9 cellular contexts compared by ENCODE assay signal in genomic region chr10:74898201-74898976, GRCh38.
DNase-seq lines count a peak whose midpoint lies in the region; ATAC-seq, FAIRE-seq and TF ChIP-seq lines count a peak whose summit lies in the region.
"Had no signal": no experiment of that assay in that cellular context is flagged by ENCODE, and none has a peak within 500 bp of the region (broad histone marks: within the 10 kb centered on the region; RNA-seq: fewer than 3 reads in every experiment).

No MANE protein-coding gene starts in this region.

- peak overlapping the region; percentile 57 for H3K4me2 ChIP-seq in A549
- no peak overlapping the region for H3K4me2 ChIP-seq in neuronal stem cell (ENCODE audit: insufficient read depth, low read length, poor library complexity, severe bottlenecking)

- H3K4me3 Mint-ChIP-seq in activated naive CD8-positive, alpha-beta T cell treated with anti-CD3 and anti-CD28 coated beads, Interleukin-2, amount 10 ng/mL, durations not matched to agents 7 days and 5 days, result peak overlapping the region; percentile 25

- H3K18ac ChIP-seq in neuronal stem cell (ENCODE audit: low read length), result no peak overlapping the region

- POLR2A ChIA-PET in A549 (lab: Yijun Ruan, JAX), result interaction anchor here (0.9 kb wide), 1 partner anchor 72 kb away, joined by 7 read pairs; no protein-coding TSS in a partner anchor
- POLR2A ChIA-PET in activated naive CD8-positive, alpha-beta T cell treated with anti-CD3 and anti-CD28 coated beads, Interleukin-2, amount 10 ng/mL, durations not matched to agents 7 days and 5 days (lab: Charles Lee), result interaction anchor here (0.7 to 1.5 kb wide), 4 partner anchors 14 to 219 kb away, joined by 3 to 6 read pairs (median 4); partner anchors contain the start of gene KAT6B

- 84% methylated on average over 4 of the region's 4 CpGs for WGBS in A549 (ENCODE audit: missing lambda C conversion rate)
- WGBS in neuronal stem cell (ENCODE audit: extremely low coverage in 2 of 2, insufficient read length in 2 of 2, insufficient replicate concordance in 1 of 2), 2 donors, result no CpG with 5 or more reads among the region's 4 CpGs

- H3K9me3 Mint-ChIP-seq in activated naive CD8-positive, alpha-beta T cell treated with anti-CD3 and anti-CD28 coated beads, Interleukin-2, amount 10 ng/mL, durations not matched to agents 7 days and 5 days, result no peaks in the 10 kb centered on the region

- H2BK12ac ChIP-seq in neuronal stem cell (ENCODE audit: low read length), result no peak overlapping the region

- no peak overlapping the region for H2BK120ac ChIP-seq in neuronal stem cell (ENCODE audit: low read depth, low read length)

- no peak overlapping the region for H3K14ac ChIP-seq in neuronal stem cell (ENCODE audit: low read length)

- FAIRE-seq in A549 (lab: Jason Lieb, UNC) (no peak), GM19239 (lab: Jason Lieb, UNC) (peak; percentile 28)

- TF ChIP-seq POLR2A in A549 (IDR thresholded peaks at IDR 0.05; ENCODE audit: low read length), result no peak

- H3K79me1 ChIP-seq in neuronal stem cell (ENCODE audit: low read depth, low read length), result no peaks in the 10 kb centered on the region

- H3K27ac ChIP-seq in A549, result peak overlapping the region; percentile 42 to 52; a peak in 5 of 6 replicates
- H3K27ac ChIP-seq in caudate nucleus (ENCODE audit: low read depth, low read length), result no peak overlapping the region
- no peak overlapping the region for H3K27ac ChIP-seq in neuronal stem cell (replicated peaks; ENCODE audit: low read length)

- peaks cover 38% of the 10 kb centered on the region for H3K4me1 Mint-ChIP-seq in activated naive CD8-positive, alpha-beta T cell treated with anti-CD3 and anti-CD28 coated beads, Interleukin-2, amount 10 ng/mL, durations not matched to agents 7 days and 5 days

- no peak for TF ChIP-seq CTCF in A549 (IDR thresholded peaks at IDR 0.05)

- no peak overlapping the region for H3K4me3 ChIP-seq in A549
- H3K4me3 ChIP-seq in neuronal stem cell (ENCODE audit: low read length in 2 of 2), result no peak overlapping the region

- no peaks in the 10 kb centered on the region for H3K27me3 Mint-ChIP-seq in activated naive CD8-positive, alpha-beta T cell treated with anti-CD3 and anti-CD28 coated beads, Interleukin-2, amount 10 ng/mL, durations not matched to agents 7 days and 5 days

- H3K27me3 ChIP-seq in neuronal stem cell (ENCODE audit: control insufficient read depth in 3 of 3, insufficient read depth in 3 of 3, low read depth in 1 of 3, low read length in 3 of 3), result no peaks in the 10 kb centered on the region

- peaks cover 22% of the 10 kb centered on the region for H3K4me1 ChIP-seq in A549
- peaks cover 0 to 10% of the 10 kb centered on the region in 2 donors for H3K4me1 ChIP-seq in neuronal stem cell (ENCODE audit: control insufficient read depth in 2 of 2, insufficient read depth in 1 of 2, low read depth in 1 of 2, low read length in 2 of 2)

- no peak overlapping the region for H3K23ac ChIP-seq in neuronal stem cell (ENCODE audit: low read depth, low read length, poor library complexity)

- no peak overlapping the region for H2BK5ac ChIP-seq in neuronal stem cell (ENCODE audit: low read length)

- no peak overlapping the region for H2AFZ ChIP-seq in neuronal stem cell (ENCODE audit: low read length)

- H3K27ac Mint-ChIP-seq in activated naive CD8-positive, alpha-beta T cell treated with anti-CD3 and anti-CD28 coated beads, Interleukin-2, amount 10 ng/mL, durations not matched to agents 7 days and 5 days, result peak overlapping the region; percentile 74

- H3K9me3 ChIP-seq in A549, result no peaks in the 10 kb centered on the region
- peaks cover 0 to 2% of the 10 kb centered on the region in 2 donors for H3K9me3 ChIP-seq in neuronal stem cell (replicated peaks in 1 of 2; ENCODE audit: control insufficient read depth in 2 of 2, insufficient read depth in 1 of 2, low read depth in 1 of 2, low read length in 2 of 2)

- no peak for TF ChIP-seq RAD21 in A549 (conservative IDR thresholded peaks at IDR 0.05 in 1 of 2, IDR thresholded peaks at IDR 0.05 in 1 of 2)

- H3K4ac ChIP-seq in neuronal stem cell (ENCODE audit: low read length), result no peak overlapping the region

- CTCF ChIA-PET in A549 (lab: Yijun Ruan, JAX), result no interaction called here

- H4K91ac ChIP-seq in neuronal stem cell (ENCODE audit: low read depth, low read length, poor library complexity), result no peak overlapping the region

- H3K36me3 ChIP-seq in neuronal stem cell (replicated peaks in 1 of 2; ENCODE audit: control insufficient read depth in 2 of 2, insufficient read depth in 2 of 2, low read length in 2 of 2), result no peaks in the 10 kb centered on the region

- no peak overlapping the region for H3K9ac ChIP-seq in neuronal stem cell (ENCODE audit: low read depth, low read length, poor library complexity)

- peaks cover 13% of the 10 kb centered on the region for H3K36me3 Mint-ChIP-seq in activated naive CD8-positive, alpha-beta T cell treated with anti-CD3 and anti-CD28 coated beads, Interleukin-2, amount 10 ng/mL, durations not matched to agents 7 days and 5 days

- peak; percentile 84 to 89 for ATAC-seq in A549
- peak; percentile 68 for ATAC-seq in HG03342 (IDR thresholded peaks at IDR 0.05; ENCODE audit: unreplicated experiment)
- ATAC-seq in activated naive CD8-positive, alpha-beta T cell treated with anti-CD3 and anti-CD28 coated beads, Interleukin-2, amount 10 ng/mL, durations not matched to agents 7 days and 5 days (ENCODE audit: low read depth), result peak; percentile 78
- ATAC-seq: SK-N-SH treated with all-trans-retinoic acid at 6 μM for 48 hours had no signal

- DNase-seq in A549 (ENCODE audit: low read depth in 1 of 2, low spot score in 1 of 2), result peak in 1 of 2 experiments; percentile 36
- DNase-seq in GM19239 (ENCODE audit: insufficient read length, low spot score), result no peak
- no peak for DNase-seq in activated naive CD8-positive, alpha-beta T cell treated with anti-CD3 and anti-CD28 coated beads, Interleukin-2, amount 10 ng/mL, durations not matched to agents 7 days and 5 days
- no peak for DNase-seq in caudate nucleus (lab: John Stamatoyannopoulos, UW)
- no peak for DNase-seq in NCI-H748 (lab: John Stamatoyannopoulos, UW; ENCODE audit: unreplicated experiment)
- no peak for DNase-seq in neuronal stem cell (ENCODE audit: low spot score)
- no peak for DNase-seq in NCI-H1092 treated with DMSO at 0.1 percent for 48 hours (lab: John Stamatoyannopoulos, UW)

- no peak for TF ChIP-seq EP300 in A549 (IDR thresholded peaks at IDR 0.05)

- H4K8ac ChIP-seq in neuronal stem cell (ENCODE audit: low read depth, low read length), result no peak overlapping the region

- H2BK15ac ChIP-seq in neuronal stem cell (ENCODE audit: low read length), result no peak overlapping the region

- H2AK5ac ChIP-seq in neuronal stem cell (ENCODE audit: low read depth, low read length), result no peak overlapping the region

TF ChIP-seq in A549, 52 proteins besides CTCF, POLR2A, EP300 and RAD21:
- TF ChIP-seq ZC3H11A (IDR thresholded peaks at IDR 0.05) (no peak), HEYL (CRISPR knock-in tag; IDR thresholded peaks at IDR 0.05) (no peak), MAFK (IDR thresholded peaks at IDR 0.05; ENCODE audit: partially characterized antibody) (no peak), FOSL2 (IDR thresholded peaks at IDR 0.05) (no peak), FOSL2 (CRISPR knock-in tag; IDR thresholded peaks at IDR 0.05) (peak; percentile 26; the same call in 1 of the 2 replicates)

Comparison
In these comparisons a context has a peak if more than half of its experiments do, and no peak if none do; other contexts are left out.
1. H3K27ac ChIP-seq: peak in A549 (2 of 2); none in caudate nucleus (single experiment) and neuronal stem cell (single experiment).
2. Peak in every context shown above with its lines, with median percentiles within 50 percentile points of each other: ATAC-seq.